36 cellular contexts compared by ENCODE assay signal in the genomic region with DNA sequence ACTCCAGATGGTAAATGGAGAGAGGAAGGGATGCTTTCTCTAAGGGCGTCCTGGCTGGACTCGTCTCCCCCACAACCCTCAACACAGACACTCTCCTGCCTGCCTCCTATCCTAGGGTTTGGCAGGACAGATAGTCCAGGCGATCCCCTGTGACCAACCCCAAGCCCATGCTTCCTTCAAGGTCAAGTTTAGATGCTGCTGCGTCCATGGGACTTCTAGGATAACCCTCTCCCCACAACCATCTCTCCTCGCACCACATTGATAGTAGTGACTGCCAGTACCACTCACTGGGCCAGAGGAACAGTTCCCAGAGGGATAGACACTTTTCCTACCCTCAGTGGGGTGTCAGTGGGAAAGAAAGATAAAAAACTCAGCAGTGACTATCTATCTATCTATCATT.
"Had no signal": no experiment of that assay in that cellular context is flagged by ENCODE, and none has a peak within 500 bp of the region (broad histone marks: within the 10 kb centered on the region; RNA-seq: fewer than 3 reads in every experiment).

No MANE protein-coding gene starts in this region.

- DNase-seq: activated B cell treated with CpG ODN at 0.5 μM for 24 hours; activated CD4-positive, alpha-beta memory T cell treated with anti-CD3 and anti-CD28 coated beads, Interleukin-2, amount 10 ng/mL, durations not matched to agents 7 days and 5 days; activated CD4-positive, alpha-beta T cell treated with anti-CD3 and anti-CD28 coated beads for 1 hour; activated CD4-positive, alpha-beta T cell treated with anti-CD3 and anti-CD28 coated beads for 36 hours; activated CD4-positive, alpha-beta T cell treated with anti-CD3 and anti-CD28 coated beads for 48 hours; activated CD4-positive, alpha-beta T cell treated with anti-CD3 and anti-CD28 coated beads, Interleukin-2, amount 10 ng/mL, durations not matched to agents 7 days and 5 days; activated CD4-positive, alpha-beta T cell treated with anti-CD3 and anti-CD28 coated beads, Interleukin-2, amount 50 U/mL, for 48 hours; activated CD8-positive, alpha-beta memory T cell treated with anti-CD3 and anti-CD28 coated beads for 24 hours; activated CD8-positive, alpha-beta memory T cell treated with anti-CD3 and anti-CD28 coated beads, Interleukin-2, amount 10 ng/mL, durations not matched to agents 7 days and 5 days; activated CD8-positive, alpha-beta memory T cell treated with anti-CD3 and anti-CD28 coated beads, Interleukin-2, amount 50 U/mL, for 48 hours; activated CD8-positive, alpha-beta T cell treated with anti-CD3 and anti-CD28 coated beads, Interleukin-2, amount 10 ng/mL, durations not matched to agents 7 days and 5 days; activated effector memory CD4-positive, alpha-beta T cell treated with Interleukin-2 at 50 U/mL for 16 hours; activated gamma-delta T cell; activated naive CD4-positive, alpha-beta T cell treated with anti-CD3 and anti-CD28 coated beads, Interleukin-2, amount 10 ng/mL, durations not matched to agents 7 days and 5 days; activated naive CD4-positive, alpha-beta T cell treated with Interleukin-2 at 50 U/mL for 16 hours; activated naive CD8-positive, alpha-beta T cell treated with anti-CD3 and anti-CD28 coated beads for 36 hours; activated T-cell treated with anti-CD3 and anti-CD28 coated beads, Interleukin-2, amount 50 U/mL, for 24 hours; activated T-cell treated with anti-CD3 and anti-CD28 coated beads, Interleukin-2, amount 50 U/mL, for 48 hours; adrenal gland; amniotic stem cell; aorta; body of pancreas; brain microvascular endothelial cell; cerebellar nuclear complex; T-helper 2 cell; T-helper 9 cell had no signal

- H3K36me3 ChIP-seq: adrenal gland, brain microvascular endothelial cell, breast epithelium, cardiac muscle cell had no signal

- H3K4me3 ChIP-seq: adrenal gland, body of pancreas, breast epithelium, cardiac muscle cell had no signal

- H3K9me3 ChIP-seq: adrenal gland, body of pancreas, breast epithelium had no signal

- ATAC-seq: activated CD4-positive, alpha-beta T cell treated with anti-CD3 and anti-CD28 coated beads for 36 hours; activated CD8-positive, alpha-beta memory T cell treated with anti-CD3 and anti-CD28 coated beads, Interleukin-2, amount 10 ng/mL, durations not matched to agents 7 days and 5 days; activated CD8-positive, alpha-beta T cell treated with anti-CD3 and anti-CD28 coated beads, Interleukin-2, amount 10 ng/mL, durations not matched to agents 7 days and 5 days; activated naive CD4-positive, alpha-beta T cell treated with anti-CD3 and anti-CD28 coated beads, Interleukin-2, amount 50 U/mL, for 72 hours; body of pancreas had no signal

- H3K9me3 Mint-ChIP-seq: activated B cell treated with CpG ODN at 0.5 μM for 24 hours; activated CD4-positive, alpha-beta memory T cell treated with anti-CD3 and anti-CD28 coated beads, Interleukin-2, amount 10 ng/mL, durations not matched to agents 7 days and 5 days; activated CD4-positive, alpha-beta T cell treated with anti-CD3 and anti-CD28 coated beads, Interleukin-2, amount 10 ng/mL, durations not matched to agents 7 days and 5 days; activated naive CD4-positive, alpha-beta T cell treated with anti-CD3 and anti-CD28 coated beads, Interleukin-2, amount 10 ng/mL, durations not matched to agents 7 days and 5 days; activated naive CD4-positive, alpha-beta T cell treated with anti-CD3 and anti-CD28 coated beads, Interleukin-2, amount 50 U/mL, for 72 hours; activated naive CD8-positive, alpha-beta T cell treated with anti-CD3 and anti-CD28 coated beads for 36 hours; activated T-cell treated with anti-CD3 and anti-CD28 coated beads, Interleukin-2, amount 50 U/mL, for 24 hours; activated T-helper 2 cell treated with anti-CD3 and anti-CD28 coated beads, Interferon-gamma antibody, Interleukin-2, Interleukin-4, amounts not matched to agents 10 μg/mL and 5 μg/mL and 100 μg/mL, durations not matched to agents 14 hours and 24 hours and 36 hours; T-helper 1 cell treated with Interleukin-12 subunit alpha and Interleukin-12 subunit beta and Interleukin-4 antibody, amounts not matched to agents 30 μg/mL and 1 μg/mL, for 36 hours; T-helper 2 cell treated with Interferon-gamma antibody and Interleukin-4, amounts not matched to agents 5 μg/mL and 100 μg/mL, for 36 hours had no signal

- H3K36me3 Mint-ChIP-seq: activated CD8-positive, alpha-beta memory T cell treated with anti-CD3 and anti-CD28 coated beads, Interleukin-2, amount 10 ng/mL, durations not matched to agents 7 days and 5 days; activated naive CD4-positive, alpha-beta T cell treated with anti-CD3 and anti-CD28 coated beads, Interleukin-2, amount 10 ng/mL, durations not matched to agents 7 days and 5 days; activated naive CD4-positive, alpha-beta T cell treated with anti-CD3 and anti-CD28 coated beads, Interleukin-2, amount 50 U/mL, for 72 hours; activated naive CD8-positive, alpha-beta T cell treated with anti-CD3 and anti-CD28 coated beads for 36 hours had no signal

- H3K4me1 Mint-ChIP-seq: activated CD4-positive, alpha-beta memory T cell treated with anti-CD3 and anti-CD28 coated beads, Interleukin-2, amount 10 ng/mL, durations not matched to agents 7 days and 5 days; activated CD4-positive, alpha-beta T cell treated with anti-CD3 and anti-CD28 coated beads for 36 hours; activated CD4-positive, alpha-beta T cell treated with anti-CD3 and anti-CD28 coated beads, Interleukin-2, amount 10 ng/mL, durations not matched to agents 7 days and 5 days; activated CD8-positive, alpha-beta memory T cell treated with anti-CD3 and anti-CD28 coated beads, Interleukin-2, amount 10 ng/mL, durations not matched to agents 7 days and 5 days; activated naive CD4-positive, alpha-beta T cell treated with anti-CD3 and anti-CD28 coated beads, Interleukin-2, amount 10 ng/mL, durations not matched to agents 7 days and 5 days; activated naive CD8-positive, alpha-beta T cell treated with anti-CD3 and anti-CD28 coated beads for 36 hours; central memory CD8-positive, alpha-beta T cell had no signal

- FAIRE-seq: astrocyte, TTC549 had no signal

- H3K4me1 ChIP-seq: adrenal gland, body of pancreas, breast epithelium had no signal

- H3K27me3 ChIP-seq: body of pancreas, brain microvascular endothelial cell had no signal

- H3K27ac Mint-ChIP-seq: activated B cell treated with CpG ODN at 0.5 μM for 24 hours; activated CD4-positive, alpha-beta memory T cell treated with anti-CD3 and anti-CD28 coated beads, Interleukin-2, amount 10 ng/mL, durations not matched to agents 7 days and 5 days; activated CD4-positive, alpha-beta T cell treated with anti-CD3 and anti-CD28 coated beads for 36 hours; activated CD4-positive, alpha-beta T cell treated with anti-CD3 and anti-CD28 coated beads, Interleukin-2, amount 10 ng/mL, durations not matched to agents 7 days and 5 days; activated CD8-positive, alpha-beta memory T cell treated with anti-CD3 and anti-CD28 coated beads, Interleukin-2, amount 10 ng/mL, durations not matched to agents 7 days and 5 days; activated CD8-positive, alpha-beta T cell treated with anti-CD3 and anti-CD28 coated beads, Interleukin-2, amount 10 ng/mL, durations not matched to agents 7 days and 5 days; activated naive CD4-positive, alpha-beta T cell treated with anti-CD3 and anti-CD28 coated beads, Interleukin-2, amount 10 ng/mL, durations not matched to agents 7 days and 5 days; activated naive CD4-positive, alpha-beta T cell treated with anti-CD3 and anti-CD28 coated beads, Interleukin-2, amount 50 U/mL, for 72 hours; activated T-cell treated with anti-CD3 and anti-CD28 coated beads, Interleukin-2, amount 50 U/mL, for 24 hours; activated T-helper 2 cell treated with anti-CD3 and anti-CD28 coated beads, Interferon-gamma antibody, Interleukin-2, Interleukin-4, amounts not matched to agents 10 μg/mL and 5 μg/mL and 100 μg/mL, durations not matched to agents 14 hours and 24 hours and 36 hours; T-helper 1 cell treated with Interleukin-12 subunit alpha and Interleukin-12 subunit beta and Interleukin-4 antibody, amounts not matched to agents 30 μg/mL and 1 μg/mL, for 36 hours; T-helper 2 cell treated with Interferon-gamma antibody and Interleukin-4, amounts not matched to agents 5 μg/mL and 100 μg/mL, for 36 hours had no signal

- H3K27ac ChIP-seq: adrenal gland, body of pancreas, brain microvascular endothelial cell, breast epithelium, cardiac muscle cell, VCaP had no signal

- H3K4me3 Mint-ChIP-seq: activated B cell treated with CpG ODN at 0.5 μM for 24 hours; activated CD4-positive, alpha-beta memory T cell treated with anti-CD3 and anti-CD28 coated beads, Interleukin-2, amount 10 ng/mL, durations not matched to agents 7 days and 5 days; activated CD4-positive, alpha-beta T cell treated with anti-CD3 and anti-CD28 coated beads for 36 hours; activated CD4-positive, alpha-beta T cell treated with anti-CD3 and anti-CD28 coated beads, Interleukin-2, amount 10 ng/mL, durations not matched to agents 7 days and 5 days; activated CD8-positive, alpha-beta memory T cell treated with anti-CD3 and anti-CD28 coated beads, Interleukin-2, amount 10 ng/mL, durations not matched to agents 7 days and 5 days; activated CD8-positive, alpha-beta T cell treated with anti-CD3 and anti-CD28 coated beads, Interleukin-2, amount 10 ng/mL, durations not matched to agents 7 days and 5 days; activated naive CD4-positive, alpha-beta T cell treated with anti-CD3 and anti-CD28 coated beads, Interleukin-2, amount 10 ng/mL, durations not matched to agents 7 days and 5 days; activated naive CD8-positive, alpha-beta T cell treated with anti-CD3 and anti-CD28 coated beads for 36 hours; activated T-cell treated with anti-CD3 and anti-CD28 coated beads, Interleukin-2, amount 50 U/mL, for 24 hours; central memory CD8-positive, alpha-beta T cell; T-helper 1 cell treated with Interleukin-12 subunit alpha and Interleukin-12 subunit beta and Interleukin-4 antibody, amounts not matched to agents 30 μg/mL and 1 μg/mL, for 36 hours; T-helper 2 cell treated with Interferon-gamma antibody and Interleukin-4, amounts not matched to agents 5 μg/mL and 100 μg/mL, for 36 hours had no signal
